In genomic region chr20:36604952-36605308, GRCh38 we compare ENCODE assay signal across 8 cellular contexts. TPM values are rescaled to one million over a fixed set of nuclear protein-coding genes. Genes with fewer than 3 reads are reported as not detected.
DNase-seq lines count a peak whose midpoint lies in the region; ATAC-seq and TF ChIP-seq lines count a peak whose summit lies in the region.

No MANE protein-coding gene starts in this region.

- peak overlapping the region; percentile 98 for H3K27ac Mint-ChIP-seq in activated naive CD8-positive, alpha-beta T cell treated with anti-CD3 and anti-CD28 coated beads, Interleukin-2, amount 10 ng/mL, durations not matched to agents 7 days and 5 days
- H3K27ac Mint-ChIP-seq in immature natural killer cell: peak overlapping the region; percentile 96 to 99 (median 98)

- peaks cover 32% of the 10 kb centered on the region for H3K79me2 ChIP-seq in OCI-LY7 (ENCODE audit: insufficient read depth, low read depth, low read length)

- peak overlapping the region; percentile 81 for H3K4me2 ChIP-seq in OCI-LY7 (ENCODE audit: low read length)

- H3K36me3 ChIP-seq in OCI-LY7 (ENCODE audit: insufficient read depth, low read length): peaks cover 33% of the 10 kb centered on the region

- peaks cover 25% of the 10 kb centered on the region for H3K4me1 Mint-ChIP-seq in activated naive CD8-positive, alpha-beta T cell treated with anti-CD3 and anti-CD28 coated beads, Interleukin-2, amount 10 ng/mL, durations not matched to agents 7 days and 5 days
- peaks cover 33 to 38% of the 10 kb centered on the region in 2 donors for H3K4me1 Mint-ChIP-seq in immature natural killer cell

- H3K4me3 Mint-ChIP-seq in activated naive CD8-positive, alpha-beta T cell treated with anti-CD3 and anti-CD28 coated beads, Interleukin-2, amount 10 ng/mL, durations not matched to agents 7 days and 5 days: peak overlapping the region; percentile 98
- peak overlapping the region; percentile 97 to 99 (median 98) for H3K4me3 Mint-ChIP-seq in immature natural killer cell

- H4K20me1 ChIP-seq in OCI-LY7 (ENCODE audit: insufficient read depth, low read length): peaks cover 20% of the 10 kb centered on the region; the same call in 1 of the 2 replicates

- CTCF ChIA-PET in OCI-LY7 (lab: Charles Lee; ENCODE audit: unreplicated experiment): interaction anchor here (0.6 to 2.7 kb wide), 4 partner anchors 10 to 34 kb away, joined by 3 to 10 read pairs (median 4); no protein-coding TSS in a partner anchor

- H3K27ac ChIP-seq in OCI-LY7 (ENCODE audit: low read depth, low read length, poor library complexity, severe bottlenecking): peak overlapping the region; percentile 89

- no peaks in the 10 kb centered on the region for H3K27me3 Mint-ChIP-seq in activated naive CD8-positive, alpha-beta T cell treated with anti-CD3 and anti-CD28 coated beads, Interleukin-2, amount 10 ng/mL, durations not matched to agents 7 days and 5 days
- H3K27me3 Mint-ChIP-seq in immature natural killer cell (ENCODE audit: low read depth in 3 of 3): peaks cover 13 to 24% (median 23%) of the 10 kb centered on the region in 3 donors

- H3K9me3 Mint-ChIP-seq in activated naive CD8-positive, alpha-beta T cell treated with anti-CD3 and anti-CD28 coated beads, Interleukin-2, amount 10 ng/mL, durations not matched to agents 7 days and 5 days: no peaks in the 10 kb centered on the region
- no peaks in the 10 kb centered on the region for H3K9me3 Mint-ChIP-seq in immature natural killer cell

- no peaks in the 10 kb centered on the region for H3K9me3 ChIP-seq in OCI-LY7 (ENCODE audit: low read length)

- H3K4me3 ChIP-seq in OCI-LY7 (ENCODE audit: low read depth, low read length, poor library complexity, severe bottlenecking): peak overlapping the region; percentile 99

- peak; percentile 24 for ATAC-seq in HG02970 (IDR thresholded peaks at IDR 0.05; ENCODE audit: low FRiP score, unreplicated experiment)
- ATAC-seq in activated naive CD8-positive, alpha-beta T cell treated with anti-CD3 and anti-CD28 coated beads, Interleukin-2, amount 10 ng/mL, durations not matched to agents 7 days and 5 days (ENCODE audit: low read depth): peak; percentile 17

- H2AFZ ChIP-seq in OCI-LY7 (ENCODE audit: low read length): peak overlapping the region; percentile 64; the same call in 1 of the 2 replicates

- peaks cover 50% of the 10 kb centered on the region for H3K4me1 ChIP-seq in OCI-LY7 (ENCODE audit: insufficient read depth, low read length, poor library complexity, severe bottlenecking)

- H3K9me2 ChIP-seq in OCI-LY7 (ENCODE audit: insufficient read depth, low read length): no peaks in the 10 kb centered on the region

- TF ChIP-seq CTCF in OCI-LY7 (conservative IDR thresholded peaks at IDR 0.05; ENCODE audit: low read length): no peak

- POLR2A ChIA-PET in OCI-LY7 (lab: Charles Lee): interaction anchor here (0.7 to 2.6 kb wide), 7 partner anchors 10 to 651 kb away, joined by 4 to 22 read pairs (median 7); partner anchors contain the start of gene TGIF2
- POLR2A ChIA-PET in activated naive CD8-positive, alpha-beta T cell treated with anti-CD3 and anti-CD28 coated beads, Interleukin-2, amount 10 ng/mL, durations not matched to agents 7 days and 5 days (lab: Charles Lee): interaction anchor here (0.7 to 4.3 kb wide), 17 partner anchors 9 to 941 kb away, joined by 3 to 66 read pairs (median 8); partner anchors contain the start of genes SLA2 and TGIF2

- no TSS peak for BruUV-seq in OCI-LY7 (replicated peaks; lab: Mats Ljungman, UMichigan)

- intact Hi-C loops in OCI-LY7 (cut with micrococcal nuclease; ENCODE audit: unreplicated experiment): loop anchor here (1.0 to 5.0 kb wide), 4 partner anchors 32 to 143 kb away; partner anchors contain the start of gene TGIF2

- H3K36me3 Mint-ChIP-seq in activated naive CD8-positive, alpha-beta T cell treated with anti-CD3 and anti-CD28 coated beads, Interleukin-2, amount 10 ng/mL, durations not matched to agents 7 days and 5 days: peaks cover 9% of the 10 kb centered on the region
- peaks cover 0 to 10% (median 0%) of the 10 kb centered on the region in 3 donors for H3K36me3 Mint-ChIP-seq in immature natural killer cell

- DNase-seq in activated T-cell treated with anti-CD3 and anti-CD28 coated beads for 24 hours (ENCODE audit: low read depth) (peak; percentile 23), OCI-LY7 (ENCODE audit: low spot score) (peak; percentile 92), immature natural killer cell (no peak), epidermal melanocyte (ENCODE audit: insufficient read length, low spot score) (no peak)
- no peak for DNase-seq in activated T-cell treated with anti-CD3 and anti-CD28 coated beads, Interleukin-2, amount 50 U/mL, for 1 hour
- peak; percentile 67 for DNase-seq in activated naive CD8-positive, alpha-beta T cell treated with anti-CD3 and anti-CD28 coated beads, Interleukin-2, amount 10 ng/mL, durations not matched to agents 7 days and 5 days
- DNase-seq in stimulated activated CD4-positive, alpha-beta T cell treated with anti-CD3 and anti-CD28 coated beads, Interleukin-4, amount 100 ng/mL, for 1 hour: peak; percentile 46

RNA-seq across cellular contexts. Expression of gene RAB5IF, which starts 0.6 kb away (rescaled TPM):
- 66.6 and 72.2 TPM in 2 replicates for total RNA-seq in OCI-LY7 (2014; rRNA removed; shearing (Covaris generic))
- total RNA-seq in OCI-LY7 (2022): 76.0 and 94.8 TPM in 2 replicates
- 10 to 100 TPM; 73.1 to 76.1 TPM for total RNA-seq in activated naive CD8-positive, alpha-beta T cell treated with anti-CD3 and anti-CD28 coated beads, Interleukin-2, amount 10 ng/mL, durations not matched to agents 7 days and 5 days
- polyA plus RNA-seq in immature natural killer cell: 100 to 1,000 TPM; 230 to 380 (median 276) TPM

RNA-seq across cellular contexts. Expression of gene TGIF2, which starts 31.5 kb away (rescaled TPM):
- total RNA-seq in OCI-LY7 (2014; rRNA removed; shearing (Covaris generic)): 26.6 and 41.3 TPM in 2 replicates
- total RNA-seq in OCI-LY7 (2022): 45.2 and 49.4 TPM in 2 replicates
- total RNA-seq in activated naive CD8-positive, alpha-beta T cell treated with anti-CD3 and anti-CD28 coated beads, Interleukin-2, amount 10 ng/mL, durations not matched to agents 7 days and 5 days: 10 to 100 TPM; 32.2 to 33.1 TPM
- 10 to 100 TPM; 12.3 to 16.1 (median 14.9) TPM for polyA plus RNA-seq in immature natural killer cell

RNA-seq across cellular contexts. Expression of gene SLA2, which starts 41.1 kb away (rescaled TPM):
- total RNA-seq in OCI-LY7 (2014; rRNA removed; shearing (Covaris generic)): 1.5 and 2.0 TPM in 2 replicates
- 4.1 and 5.0 TPM in 2 replicates for total RNA-seq in OCI-LY7 (2022)
- 100 to 1,000 TPM; 103 TPM for total RNA-seq in activated naive CD8-positive, alpha-beta T cell treated with anti-CD3 and anti-CD28 coated beads, Interleukin-2, amount 10 ng/mL, durations not matched to agents 7 days and 5 days
- 10 to 100 TPM; 21.0 to 24.1 (median 24.1) TPM for polyA plus RNA-seq in immature natural killer cell

Comparison
In these comparisons a context has a peak if more than half of its experiments do, and no peak if none do; other contexts are left out.
1. DNase-seq: peak in activated T-cell treated with anti-CD3 and anti-CD28 coated beads for 24 hours (single experiment), OCI-LY7 (single experiment), activated naive CD8-positive, alpha-beta T cell treated with anti-CD3 and anti-CD28 coated beads, Interleukin-2, amount 10 ng/mL, durations not matched to agents 7 days and 5 days (single experiment) and stimulated activated CD4-positive, alpha-beta T cell treated with anti-CD3 and anti-CD28 coated beads, Interleukin-4, amount 100 ng/mL, for 1 hour (single experiment); none in activated T-cell treated with anti-CD3 and anti-CD28 coated beads, Interleukin-2, amount 50 U/mL, for 1 hour (single experiment), immature natural killer cell (0 of 3) and epidermal melanocyte (single experiment).
2. RNA of gene SLA2, which starts 41.1 kb away (total RNA-seq): 103 TPM in activated naive CD8-positive, alpha-beta T cell treated with anti-CD3 and anti-CD28 coated beads, Interleukin-2, amount 10 ng/mL, durations not matched to agents 7 days and 5 days; 1.5 to 5.0 TPM in OCI-LY7; every median in the first group is over 10 times any median in the second.